In genomic region chr20:36542019-36542488, GRCh38 we compare ENCODE assay signal across 8 cellular contexts. TPM values are rescaled to one million over a fixed set of nuclear protein-coding genes. Genes with fewer than 3 reads are reported as not detected.
DNase-seq lines count a peak whose midpoint lies in the region; ATAC-seq, FAIRE-seq and TF ChIP-seq lines count a peak whose summit lies in the region.

No MANE protein-coding gene starts in this region.

- H3K27me3 ChIP-seq in DOHH2 (ENCODE audit: control insufficient read depth, low read length) (peaks cover 5% of the 10 kb centered on the region; the same call in 1 of the 2 replicates), PC-3 (ENCODE audit: low read length) (no peaks in the 10 kb centered on the region)

- H3K36me3 ChIP-seq in DOHH2 (ENCODE audit: control insufficient read depth, low read length) (no peaks in the 10 kb centered on the region), PC-3 (ENCODE audit: low read depth, low read length) (no peaks in the 10 kb centered on the region)

- peak overlapping the region; percentile 71 for H3K4me3 Mint-ChIP-seq in osteocyte (ENCODE audit: unreplicated experiment)

- H3K9me2 ChIP-seq in DOHH2 (replicated peaks; ENCODE audit: control insufficient read depth, low read length) = no peaks in the 10 kb centered on the region
- H3K9me2 ChIP-seq in PC-3 (replicated peaks; ENCODE audit: low read length) = no peaks in the 10 kb centered on the region

- CTCF ChIA-PET in PC-3 (lab: Charles Lee) = no interaction called here

- H3K4me3 ChIP-seq in DOHH2 (ENCODE audit: low read length) (no peak overlapping the region), PC-3 (ENCODE audit: low read length) (peak overlapping the region; percentile 72; the same call in 1 of the 2 replicates), fibroblast of the aortic adventitia (ENCODE audit: low read depth, low read length) (peak overlapping the region; percentile 86)

- H3K79me2 ChIP-seq in DOHH2 (ENCODE audit: control insufficient read depth, low read length) (no peaks in the 10 kb centered on the region), PC-3 (ENCODE audit: low read length) (no peaks in the 10 kb centered on the region)

- H3K4me1 ChIP-seq in DOHH2 (ENCODE audit: control insufficient read depth, low read length) = peaks cover 9% of the 10 kb centered on the region
- H3K4me1 ChIP-seq in PC-3 (ENCODE audit: insufficient read depth, low read length) = peaks cover 5% of the 10 kb centered on the region; the same call in 1 of the 2 replicates

- DNase-seq in PC-3 (peak; percentile 16), fibroblast of the aortic adventitia (ENCODE audit: low read depth) (peak; percentile 51), osteocyte (ENCODE audit: extremely low spot score, unreplicated experiment) (no peak), T1000 (lab: John Stamatoyannopoulos, UW) (no peak), GM12892 (ENCODE audit: insufficient read length) (no peak)
- no peak for DNase-seq in activated CD4-positive, alpha-beta T cell treated with anti-CD3 and anti-CD28 coated beads, Interleukin-2, amount 50 U/mL, for 1 hour

- BruUV-seq in PC-3 (replicated peaks; lab: Mats Ljungman, UMichigan) = no TSS peak

- no peak for FAIRE-seq in GM12892 (lab: Jason Lieb, UNC)

- H3K9me3 Mint-ChIP-seq in osteocyte (ENCODE audit: unreplicated experiment) = no peaks in the 10 kb centered on the region

- H4K20me1 ChIP-seq in DOHH2 (ENCODE audit: control insufficient read depth, insufficient read depth, low read depth, low read length) = no peaks in the 10 kb centered on the region
- no peaks in the 10 kb centered on the region for H4K20me1 ChIP-seq in PC-3 (ENCODE audit: low read length)

- intact Hi-C loops in PC-3 (cut with micrococcal nuclease) = no loop called here

- no peak for TF ChIP-seq POLR2A in GM12892 (IDR thresholded peaks at IDR 0.05; ENCODE audit: low read depth, low read length)

- H3K27ac Mint-ChIP-seq in osteocyte (ENCODE audit: unreplicated experiment) = peak overlapping the region; percentile 38

- peaks cover 3% of the 10 kb centered on the region for H3K36me3 Mint-ChIP-seq in osteocyte (ENCODE audit: unreplicated experiment)

- no peaks in the 10 kb centered on the region for H3K27me3 Mint-ChIP-seq in osteocyte (ENCODE audit: unreplicated experiment)

- POLR2A ChIA-PET in PC-3 (lab: Charles Lee; ENCODE audit: unreplicated experiment) = no interaction called here

- TF ChIP-seq CTCF in DOHH2 (IDR thresholded peaks at IDR 0.05; ENCODE audit: low read depth, low read length, poor library complexity, severe bottlenecking) (peak; percentile 62), PC-3 (conservative IDR thresholded peaks at IDR 0.05; ENCODE audit: low read depth, low read length) (peak; percentile 52), fibroblast of the aortic adventitia (IDR thresholded peaks at IDR 0.05; ENCODE audit: insufficient read depth, low read length) (peak; percentile 69), osteocyte (IDR thresholded peaks at IDR 0.05) (peak; percentile 55)

- peaks cover 52% of the 10 kb centered on the region for H3K4me1 Mint-ChIP-seq in osteocyte (ENCODE audit: unreplicated experiment)

- H3K9me3 ChIP-seq in DOHH2 (ENCODE audit: control insufficient read depth, insufficient read depth, low read length) (no peaks in the 10 kb centered on the region), PC-3 (ENCODE audit: low read length) (no peaks in the 10 kb centered on the region)

- H2AFZ ChIP-seq in PC-3 (ENCODE audit: low read length) = no peak overlapping the region

- peak; percentile 17 for ATAC-seq in PC-3
- no peak for ATAC-seq in HG03442 (IDR thresholded peaks at IDR 0.05; ENCODE audit: unreplicated experiment)

- peaks cover 2% of the 10 kb centered on the region; the same call in 1 of the 2 replicates for H3F3A ChIP-seq in DOHH2 (ENCODE audit: control insufficient read depth, insufficient read depth)
- H3F3A ChIP-seq in PC-3 (ENCODE audit: low read length, unreplicated experiment) = no peaks in the 10 kb centered on the region

- H3K27ac ChIP-seq in DOHH2 (ENCODE audit: low read depth, low read length) (no peak overlapping the region), PC-3 (ENCODE audit: low read length) (no peak overlapping the region)

- no peak overlapping the region for H3K9ac ChIP-seq in PC-3 (ENCODE audit: low read length)

- H3K4me2 ChIP-seq in DOHH2 (ENCODE audit: low read length) (peak overlapping the region; percentile 51; the same call in 1 of the 2 replicates), PC-3 (ENCODE audit: low read length) (peak overlapping the region; percentile 91)

RNA-seq across cellular contexts. Expression of gene MYL9, which starts 0.7 kb away (rescaled TPM):
- total RNA-seq in PC-3 (2014; rRNA removed) (10.8 and 12.0 TPM in 2 replicates), fibroblast of the aortic adventitia (ENCODE audit: low replicate concordance) (43.6 and 50.0 TPM in 2 replicates), osteocyte (197 and 200 TPM in 2 replicates)
- polyA plus RNA-seq in GM12892 (2012; ENCODE audit: missing spikeins) = 14.5 TPM

RNA-seq across cellular contexts. Expression of gene TGIF2, which starts 31.3 kb away (rescaled TPM):
- 15.2 and 15.7 TPM in 2 replicates for total RNA-seq in PC-3 (2014; rRNA removed)
- total RNA-seq in fibroblast of the aortic adventitia (ENCODE audit: low replicate concordance) = 3.1 and 4.8 TPM in 2 replicates
- total RNA-seq in osteocyte = 29.2 and 35.0 TPM in 2 replicates
- 24.2 TPM for polyA plus RNA-seq in GM12892 (2012; ENCODE audit: missing spikeins)

Comparison
In these comparisons a context has a peak if more than half of its experiments do, and no peak if none do; other contexts are left out.
1. DNase-seq: peak in PC-3 (single experiment) and fibroblast of the aortic adventitia (single experiment); none in osteocyte (single experiment), T1000 (single experiment), GM12892 (single experiment) and activated CD4-positive, alpha-beta T cell treated with anti-CD3 and anti-CD28 coated beads, Interleukin-2, amount 50 U/mL, for 1 hour (single experiment).
2. Peak in every context shown above with its lines, with median percentiles within 50 percentile points of each other: CTCF ChIP-seq.